8 cellular contexts compared by ENCODE assay signal in the genomic region with DNA sequence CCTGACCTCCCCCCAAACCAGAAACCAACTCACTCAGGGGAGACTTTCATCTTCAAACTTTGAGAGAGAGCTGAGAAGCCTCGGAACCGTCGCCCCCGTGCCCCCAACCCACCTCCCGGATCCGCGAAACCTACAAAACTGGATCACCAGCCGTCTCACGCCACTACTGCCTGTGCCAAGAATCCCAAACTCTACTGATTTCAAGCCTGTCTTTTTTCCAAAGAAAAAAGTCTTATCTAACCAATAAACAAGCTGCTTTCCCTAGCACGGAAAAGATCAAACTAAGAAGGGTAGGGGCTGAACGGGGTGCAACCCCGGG. TPM values are rescaled to one million over a fixed set of nuclear protein-coding genes. Genes with fewer than 3 reads are reported as not detected.
DNase-seq lines count a peak whose midpoint lies in the region; ATAC-seq, FAIRE-seq and TF ChIP-seq lines count a peak whose summit lies in the region.

No MANE protein-coding gene starts in this region.

- H3K27ac ChIP-seq in heart left ventricle (peak overlapping the region in 10 of 12 donors; percentile 86 to 98 (median 90)), mesenchymal stem cell (ENCODE audit: low read length, poor library complexity, severe bottlenecking) (peak overlapping the region; percentile 18), transverse colon (no peak overlapping the region)

- peak overlapping the region; percentile 88 for H3K9ac ChIP-seq in mesenchymal stem cell (ENCODE audit: low read length)

- H4K91ac ChIP-seq in mesenchymal stem cell (ENCODE audit: low read length) = no peak overlapping the region

- H3K36me3 ChIP-seq in heart left ventricle (peaks cover 0 to 4% (median 0%) of the 10 kb centered on the region in 9 donors), mesenchymal stem cell (ENCODE audit: control insufficient read depth in 1 of 2, insufficient read depth in 2 of 2, low read depth in 1 of 2, low read length in 2 of 2) (peaks cover 9 to 16% of the 10 kb centered on the region in 2 experiments), transverse colon (no peaks in the 10 kb centered on the region)

- peak overlapping the region; percentile 96 for H3K4me2 ChIP-seq in mesenchymal stem cell (ENCODE audit: low read length, poor library complexity, severe bottlenecking)

- H3K9me3 ChIP-seq in heart left ventricle (no peaks in the 10 kb centered on the region), mesenchymal stem cell (ENCODE audit: control insufficient read depth, low read length) (no peaks in the 10 kb centered on the region), transverse colon (no peaks in the 10 kb centered on the region)

- TF ChIP-seq POLR2A in heart left ventricle (IDR thresholded peaks at IDR 0.05) (no peak), transverse colon (IDR thresholded peaks at IDR 0.05) (no peak)

- in situ Hi-C loops in astrocyte of the spinal cord (cut with HindIII; ENCODE audit: low sequenced_read_pairs) (no loop called here), transverse colon (cut with MboI; ENCODE audit: low pct_ligation_motif_present in 1 of 4, low pct_unique_long_range_greater_than_20kb in 1 of 4, low sequenced_read_pairs in 3 of 4) (loop anchor here (10.0 to 25.0 kb wide), 6 partner anchors 145 to 603 kb away; no protein-coding TSS in a partner anchor)

- H3K79me1 ChIP-seq in mesenchymal stem cell (replicated peaks; ENCODE audit: low read length, poor library complexity, severe bottlenecking) = peaks cover 26% of the 10 kb centered on the region

- intact Hi-C loops in heart left ventricle (cut with DNase I) (loop anchor here in 7 of 10 donors (1.0 to 10.0 kb wide), 8 partner anchors 96 to 615 kb away; no protein-coding TSS in a partner anchor), Right ventricle myocardium inferior (cut with DNase I) (loop anchor here (10.0 kb wide), 2 partner anchors 265 to 605 kb away; no protein-coding TSS in a partner anchor), transverse colon (cut with DNase I; ENCODE audit: low total_unique reads) (no loop called here)

- H2BK5ac ChIP-seq in mesenchymal stem cell (ENCODE audit: low read depth, low read length, poor library complexity, severe bottlenecking) = no peak overlapping the region

- no peak overlapping the region for H2AFZ ChIP-seq in mesenchymal stem cell (ENCODE audit: low read depth, low read length)

- H3K4ac ChIP-seq in mesenchymal stem cell (ENCODE audit: low read depth in 1 of 2, low read length in 2 of 2) = no peak overlapping the region

- H3K14ac ChIP-seq in mesenchymal stem cell (ENCODE audit: low read length in 2 of 2) = no peak overlapping the region

- peaks cover 0 to 20% (median 0%) of the 10 kb centered on the region in 9 donors for H3K27me3 ChIP-seq in heart left ventricle
- H3K27me3 ChIP-seq in mesenchymal stem cell (ENCODE audit: control insufficient read depth in 1 of 2, insufficient read depth in 1 of 2, low read length in 2 of 2) = no peaks in the 10 kb centered on the region
- H3K27me3 ChIP-seq in transverse colon = no peaks in the 10 kb centered on the region

- H3K4me1 ChIP-seq in heart left ventricle (peaks cover 0 to 28% (median 10%) of the 10 kb centered on the region in 12 donors), mesenchymal stem cell (ENCODE audit: control insufficient read depth, insufficient read depth, low read depth, low read length) (peaks cover 33% of the 10 kb centered on the region), transverse colon (peaks cover 8 to 30% (median 16%) of the 10 kb centered on the region in 4 donors)

- no peak for FAIRE-seq in frontal cortex (lab: Jason Lieb, UNC)

- TF ChIP-seq EP300 in transverse colon (IDR thresholded peaks at IDR 0.05; ENCODE audit: low read depth) = no peak

- ATAC-seq in heart left ventricle (no peak), Right ventricle myocardium inferior (no peak), HG03097 (IDR thresholded peaks at IDR 0.05; ENCODE audit: low FRiP score, unreplicated experiment) (no peak), GM21786 (IDR thresholded peaks at IDR 0.05; ENCODE audit: unreplicated experiment) (no peak)

- H3K23ac ChIP-seq in mesenchymal stem cell (ENCODE audit: low read length in 2 of 2) = no peak overlapping the region

- no peak overlapping the region for H2BK15ac ChIP-seq in mesenchymal stem cell (ENCODE audit: low read depth, poor library complexity, severe bottlenecking)

- H4K8ac ChIP-seq in mesenchymal stem cell (ENCODE audit: low read length) = no peak overlapping the region

- 1 to 4% (median 3%) methylated on average over 9 to 12 of the region's 12 CpGs for WGBS in heart left ventricle, 4 donors
- WGBS in mesenchymal stem cell = 5% methylated on average over 12 of the region's 12 CpGs
- WGBS in transverse colon (ENCODE audit: low coverage in 1 of 2), 2 donors = 8% methylated on average over 12 of the region's 12 CpGs; no CpG with 5 or more reads in 1 of the 2 donors

- no peak overlapping the region for H2BK120ac ChIP-seq in mesenchymal stem cell (ENCODE audit: low read depth, low read length)

- DNase-seq in heart left ventricle (no peak), Right ventricle myocardium inferior (ENCODE audit: missing footprints) (no peak), astrocyte of the spinal cord (ENCODE audit: low read depth, low spot score) (no peak), mesenchymal stem cell (no peak), transverse colon (no peak), frontal cortex (ENCODE audit: low spot score in 2 of 2) (no peak)

- no peak overlapping the region for H2BK12ac ChIP-seq in mesenchymal stem cell (ENCODE audit: low read length in 2 of 2)

- H3K18ac ChIP-seq in mesenchymal stem cell (ENCODE audit: low read depth in 1 of 2, low read length in 2 of 2) = no peak overlapping the region

- TF ChIP-seq CTCF in heart left ventricle (IDR thresholded peaks at IDR 0.05) (no peak), astrocyte of the spinal cord (IDR thresholded peaks at IDR 0.05; ENCODE audit: low read depth, low read length) (no peak), transverse colon (IDR thresholded peaks at IDR 0.05) (no peak)

- H3K4me3 ChIP-seq in heart left ventricle (peak overlapping the region; percentile 65 to 100 (median 88)), astrocyte of the spinal cord (ENCODE audit: low read depth, low read length) (peak overlapping the region; percentile 71), mesenchymal stem cell (ENCODE audit: insufficient read depth in 1 of 2, low read depth in 1 of 2, low read length in 2 of 2) (peak overlapping the region; percentile 73 to 88), transverse colon (peak overlapping the region; percentile 68 to 99 (median 89))

- no peak overlapping the region for H2AK5ac ChIP-seq in mesenchymal stem cell (ENCODE audit: low read length, severe bottlenecking)

RNA-seq across cellular contexts. Expression of a gene that starts 2.0 kb away (rescaled TPM):
- total RNA-seq in heart left ventricle (10 to 100 TPM in 6 of 9 donors, 1 to 10 TPM in 3; 5.7 to 24.0 (median 12.9) TPM), Right ventricle myocardium inferior (22.2 TPM), transverse colon (10 to 100 TPM; 17.6 to 87.6 (median 23.8) TPM), frontal cortex (39.5 TPM)
- 10 to 100 TPM in 1 of 2 donors, 1 to 10 TPM in 1; 5.6 to 20.0 TPM for polyA plus RNA-seq in heart left ventricle
- polyA plus RNA-seq in mesenchymal stem cell (2013, experiment 1 of 2) = 0.17 TPM
- polyA plus RNA-seq in mesenchymal stem cell (2013, experiment 2 of 2) = 0.22 TPM

Comparison
In these comparisons a context has a peak if more than half of its experiments do, and no peak if none do; other contexts are left out.
1. H3K27ac ChIP-seq: peak in heart left ventricle (10 of 12) and mesenchymal stem cell (single experiment); none in transverse colon (0 of 4).
2. Peak in every context shown above with its lines, with median percentiles within 50 percentile points of each other: H3K4me3 ChIP-seq.